9 cellular contexts compared by ENCODE assay signal in the genomic region with DNA sequence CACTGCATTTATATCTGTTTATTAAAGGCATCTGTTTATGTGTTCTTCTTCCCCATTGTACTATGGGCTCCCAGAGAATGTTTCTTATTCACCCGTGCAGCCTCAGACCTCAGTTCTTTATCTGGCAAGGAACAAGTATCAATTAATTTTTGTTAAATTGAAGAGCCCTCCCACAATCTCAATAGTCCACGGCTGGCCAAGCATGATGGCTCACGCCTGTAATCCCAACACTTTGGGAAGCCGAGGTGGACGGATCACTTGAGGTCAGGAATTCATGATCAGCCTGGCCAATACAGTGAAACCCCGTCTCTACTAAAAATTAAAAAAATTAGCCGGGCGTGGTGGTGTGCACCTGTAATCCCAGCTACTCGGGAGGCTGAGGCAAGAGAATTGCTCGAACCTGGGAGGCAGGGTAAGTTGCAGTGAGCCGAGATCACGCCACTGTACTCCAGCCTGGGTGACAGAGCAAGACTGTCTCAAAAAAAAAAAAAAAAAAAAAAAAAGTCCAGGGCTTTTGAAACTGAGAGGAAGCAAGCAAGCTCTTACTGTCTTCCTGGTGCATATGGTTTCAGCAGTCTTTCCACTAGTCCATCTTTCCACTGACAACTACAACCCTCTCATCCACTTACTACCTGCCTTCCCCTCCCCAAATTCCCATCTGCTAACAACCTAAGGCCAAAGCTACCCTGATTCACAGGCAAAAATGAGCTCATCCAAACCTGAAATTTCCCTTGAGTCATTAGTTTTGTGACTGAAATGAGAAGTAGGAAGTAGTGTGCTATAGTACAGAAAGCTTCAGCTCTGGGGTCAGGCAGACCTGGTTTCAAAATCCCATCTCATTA. TPM values are rescaled to one million over a fixed set of nuclear protein-coding genes. Genes with fewer than 3 reads are reported as not detected.
DNase-seq lines count a peak whose midpoint lies in the region; ATAC-seq and TF ChIP-seq lines count a peak whose summit lies in the region.
"Had no signal": no experiment of that assay in that cellular context is flagged by ENCODE, and none has a peak within 500 bp of the region (broad histone marks: within the 10 kb centered on the region; RNA-seq: fewer than 3 reads in every experiment).

No MANE protein-coding gene starts in this region.

- no peak for TF ChIP-seq CTCF in activated CD8-positive, alpha-beta T cell treated with anti-CD3 and anti-CD28 coated beads for 36 hours (IDR thresholded peaks at IDR 0.05)
- TF ChIP-seq CTCF in sigmoid colon (IDR thresholded peaks at IDR 0.05), result no peak
- no peak for TF ChIP-seq CTCF in MM.1S (IDR thresholded peaks at IDR 0.05; ENCODE audit: low read length)

- no peak overlapping the region for H3K9ac ChIP-seq in MM.1S (ENCODE audit: low read length)

- TF ChIP-seq EP300 in sigmoid colon (IDR thresholded peaks at IDR 0.05), result no peak

- no peak overlapping the region for H3K4me3 Mint-ChIP-seq in activated CD8-positive, alpha-beta T cell treated with anti-CD3 and anti-CD28 coated beads for 36 hours

- peaks cover 16 to 43% (median 21%) of the 10 kb centered on the region in 4 donors for H3K36me3 ChIP-seq in sigmoid colon
- peaks cover 21% of the 10 kb centered on the region for H3K36me3 ChIP-seq in MM.1S (replicated peaks; ENCODE audit: insufficient read depth, low read length)

- ATAC-seq in GM19395 (IDR thresholded peaks at IDR 0.05; ENCODE audit: unreplicated experiment) (peak; percentile 76), HG02885 (IDR thresholded peaks at IDR 0.05; ENCODE audit: poor library complexity, unreplicated experiment) (peak; percentile 56)
- peak; percentile 93 for ATAC-seq in activated CD8-positive, alpha-beta T cell treated with anti-CD3 and anti-CD28 coated beads for 36 hours

- H3K27me3 ChIP-seq in sigmoid colon (no peaks in the 10 kb centered on the region), MM.1S (replicated peaks; ENCODE audit: insufficient read depth, low read length) (no peaks in the 10 kb centered on the region)

- peak; percentile 35 for DNase-seq in activated CD8-positive, alpha-beta T cell treated with anti-CD3 and anti-CD28 coated beads for 36 hours
- DNase-seq in sigmoid colon (peak; percentile 43), GOT3 (lab: John Stamatoyannopoulos, UW) (no peak), cerebellar nuclear complex (lab: John Stamatoyannopoulos, UW) (no peak), MM.1S (no peak)
- DNase-seq: NCI-H1694 had no signal

- H3K4me1 ChIP-seq in sigmoid colon (no peaks in the 10 kb centered on the region), MM.1S (ENCODE audit: low read length) (no peaks in the 10 kb centered on the region)

- CTCF ChIA-PET in activated CD8-positive, alpha-beta T cell treated with anti-CD3 and anti-CD28 coated beads for 36 hours (lab: Charles Lee), result interaction anchor here (1.1 to 2.1 kb wide), 4 partner anchors 9 to 242 kb away, joined by 3 to 13 read pairs (median 4); no protein-coding TSS in a partner anchor

- H3K9me2 ChIP-seq in MM.1S (replicated peaks; ENCODE audit: insufficient read depth, low read length), result no peaks in the 10 kb centered on the region

- peaks cover 36% of the 10 kb centered on the region for H3K36me3 Mint-ChIP-seq in activated CD8-positive, alpha-beta T cell treated with anti-CD3 and anti-CD28 coated beads for 36 hours (ENCODE audit: low read depth)

- H3K79me2 ChIP-seq in MM.1S (ENCODE audit: low read length), result no peaks in the 10 kb centered on the region

- no peak overlapping the region for H3K4me3 ChIP-seq in sigmoid colon
- no peak overlapping the region for H3K4me3 ChIP-seq in MM.1S (ENCODE audit: low read length)
- H3K4me3 ChIP-seq: lung had no signal

- POLR2A ChIA-PET in activated CD8-positive, alpha-beta T cell treated with anti-CD3 and anti-CD28 coated beads for 36 hours (lab: Charles Lee), result interaction anchor here (1.0 kb wide), 2 partner anchors 10 to 15 kb away, joined by 3 read pairs; no protein-coding TSS in a partner anchor

- no peaks in the 10 kb centered on the region for H3F3A ChIP-seq in MM.1S (ENCODE audit: insufficient read depth, low read length)

- H3K27ac ChIP-seq in sigmoid colon, result no peak overlapping the region
- H3K27ac ChIP-seq in MM.1S (ENCODE audit: low read length), result no peak overlapping the region

- no peak for TF ChIP-seq POLR2A in sigmoid colon (IDR thresholded peaks at IDR 0.05)

- no peak overlapping the region for H2AFZ ChIP-seq in MM.1S (ENCODE audit: low read length)

- no peaks in the 10 kb centered on the region for H3K27me3 Mint-ChIP-seq in activated CD8-positive, alpha-beta T cell treated with anti-CD3 and anti-CD28 coated beads for 36 hours

- H3K9me3 Mint-ChIP-seq in activated CD8-positive, alpha-beta T cell treated with anti-CD3 and anti-CD28 coated beads for 36 hours, result no peaks in the 10 kb centered on the region

- 88 to 90% methylated on average over 12 of the region's 12 CpGs for WGBS in sigmoid colon, 2 donors

- no peak overlapping the region for H3K4me2 ChIP-seq in MM.1S (ENCODE audit: low read depth, low read length)

- peak overlapping the region; percentile 83 for H3K27ac Mint-ChIP-seq in activated CD8-positive, alpha-beta T cell treated with anti-CD3 and anti-CD28 coated beads for 36 hours

- no peaks in the 10 kb centered on the region for H3K9me3 ChIP-seq in sigmoid colon
- no peaks in the 10 kb centered on the region for H3K9me3 ChIP-seq in MM.1S (replicated peaks; ENCODE audit: insufficient read depth, low read length)

- intact Hi-C loops in activated CD8-positive, alpha-beta T cell treated with anti-CD3 and anti-CD28 coated beads for 36 hours (cut with micrococcal nuclease), result no loop called here
- intact Hi-C loops in sigmoid colon (cut with DNase I), result no loop called here

- peaks cover 25% of the 10 kb centered on the region for H3K4me1 Mint-ChIP-seq in activated CD8-positive, alpha-beta T cell treated with anti-CD3 and anti-CD28 coated beads for 36 hours (ENCODE audit: low read depth)

- no peaks in the 10 kb centered on the region for H4K20me1 ChIP-seq in MM.1S (ENCODE audit: insufficient read depth, low read length)

RNA-seq across cellular contexts. Expression of gene HK3, which starts 2.3 kb away (rescaled TPM):
- not detected for total RNA-seq in activated CD8-positive, alpha-beta T cell treated with anti-CD3 and anti-CD28 coated beads for 36 hours
- 10 to 100 TPM in 1 of 4 donors, 1 to 10 TPM in 3; 4.7 to 12.8 (median 9.1) TPM for total RNA-seq in sigmoid colon
- 10 to 100 TPM in 1 of 3 donors, 1 to 10 TPM in 2; 1.8 to 11.0 (median 2.8) TPM for polyA plus RNA-seq in sigmoid colon

Comparison
In these comparisons a context has a peak if more than half of its experiments do, and no peak if none do; other contexts are left out.
1. DNase-seq: peak in activated CD8-positive, alpha-beta T cell treated with anti-CD3 and anti-CD28 coated beads for 36 hours (single experiment) and sigmoid colon (single experiment); none in GOT3 (single experiment), cerebellar nuclear complex (0 of 2) and MM.1S (single experiment).
2. RNA of gene HK3, which starts 2.3 kb away (total RNA-seq): 4.7 to 12.8 TPM in sigmoid colon; not detected in activated CD8-positive, alpha-beta T cell treated with anti-CD3 and anti-CD28 coated beads for 36 hours; every median in the first group is over 4 times any median in the second.
3. Peak in every context shown above with its lines, with median percentiles within 50 percentile points of each other: ATAC-seq.